ENCODE assay signal across 28 cellular contexts in genomic region chr3:161444678-161445077, GRCh38. TPM values are rescaled to one million over a fixed set of nuclear protein-coding genes. Genes with fewer than 3 reads are reported as not detected.
DNase-seq lines count a peak whose midpoint lies in the region; ATAC-seq and TF ChIP-seq lines count a peak whose summit lies in the region.
"Had no signal": no experiment of that assay in that cellular context is flagged by ENCODE, and none has a peak within 500 bp of the region (broad histone marks: within the 10 kb centered on the region; RNA-seq: fewer than 3 reads in every experiment).

No MANE protein-coding gene starts in this region.

- no peaks in the 10 kb centered on the region for H3K9me3 ChIP-seq in endodermal cell (ENCODE audit: control insufficient read depth, low read length)
- H3K9me3 ChIP-seq: BE2C, BLaER1, Caco-2 had no signal

- H3K9me2 ChIP-seq in GM23338 (ENCODE audit: insufficient read depth) = no peaks in the 10 kb centered on the region

- H3K4me1 ChIP-seq in GM23338 (ENCODE audit: insufficient read depth) (peaks cover 9% of the 10 kb centered on the region; the same call in 1 of the 2 replicates), endodermal cell (ENCODE audit: control insufficient read depth, insufficient read depth, low read length) (no peaks in the 10 kb centered on the region)
- H3K4me1 ChIP-seq: BE2C, BLaER1, Caco-2 had no signal

- ATAC-seq in GM23338 (no peak), HG03521 (IDR thresholded peaks at IDR 0.05; ENCODE audit: unreplicated experiment) (no peak), HG03571 (IDR thresholded peaks at IDR 0.05; ENCODE audit: unreplicated experiment) (no peak), GM21423 (IDR thresholded peaks at IDR 0.05; ENCODE audit: unreplicated experiment) (no peak)
- ATAC-seq in activated CD4-positive, CD25-positive, alpha-beta regulatory T cell treated with anti-CD3 and anti-CD28 coated beads, Interleukin-2, amount 50 U/mL, for 24 hours = no peak
- ATAC-seq: CD8-positive, alpha-beta T cell; GM12878 had no signal

- H3K27me3 Mint-ChIP-seq in GM23338 (ENCODE audit: insufficient read depth, low read depth, poor library complexity) = no peaks in the 10 kb centered on the region
- H3K27me3 Mint-ChIP-seq in endodermal cell (ENCODE audit: insufficient read depth) = no peaks in the 10 kb centered on the region

- H3K36me3 ChIP-seq in GM23338 (ENCODE audit: insufficient read depth) (no peaks in the 10 kb centered on the region), endodermal cell (ENCODE audit: control insufficient read depth, insufficient read depth, low read length) (no peaks in the 10 kb centered on the region)
- H3K36me3 ChIP-seq: BE2C, BLaER1 had no signal

- TF ChIP-seq CTCF in GM23338 (conservative IDR thresholded peaks at IDR 0.05; ENCODE audit: low read depth in 2 of 2) = no peak
- no peak for TF ChIP-seq CTCF in astrocyte of the cerebellum (IDR thresholded peaks at IDR 0.05; ENCODE audit: low read depth, low read length, missing control alignments)
- no peak for TF ChIP-seq CTCF in endodermal cell (conservative IDR thresholded peaks at IDR 0.05)

- H3K27ac Mint-ChIP-seq in GM23338 (no peak overlapping the region), endodermal cell (peak overlapping the region; percentile 28)
- H3K27ac Mint-ChIP-seq: CD4-positive, alpha-beta T cell; CD8-positive, alpha-beta T cell had no signal

- H3K4me3 Mint-ChIP-seq in GM23338 (no peak overlapping the region), endodermal cell (no peak overlapping the region)
- H3K4me3 Mint-ChIP-seq: CD4-positive, alpha-beta T cell; CD8-positive, alpha-beta T cell had no signal

- H2AFZ ChIP-seq in GM23338 = no peak overlapping the region; the same call in 1 of the 2 replicates

- DNase-seq in GM23338 (ENCODE audit: low spot score) (no peak), astrocyte of the cerebellum (ENCODE audit: low read depth) (peak; percentile 69), endodermal cell (no peak), superior temporal gyrus (ENCODE audit: extremely low spot score) (peak; percentile 29)
- DNase-seq: 8988T; ACHN; BE2C; C1 segment of cervical spinal cord; Caco-2; Calu3; CD4-positive, alpha-beta T cell; CD8-positive, alpha-beta T cell; DMS 273 treated with DMSO at 0.1 percent for 48 hours; DMS153; DMS79; DND-41; EL; GDM1 had no signal

- H3K27ac ChIP-seq in GM23338 (ENCODE audit: low read depth) = no peak overlapping the region
- no peak overlapping the region for H3K27ac ChIP-seq in endodermal cell (ENCODE audit: low read depth, low read length)
- H3K27ac ChIP-seq: BLaER1 had no signal

- in situ Hi-C loops in astrocyte of the cerebellum (cut with HindIII; ENCODE audit: low sequenced_read_pairs) = no loop called here

- H3K4me1 Mint-ChIP-seq in GM23338 (peaks cover 7% of the 10 kb centered on the region), endodermal cell (no peaks in the 10 kb centered on the region)

- H3K9ac ChIP-seq in endodermal cell (ENCODE audit: extremely low read depth, low read length, poor library complexity, severe bottlenecking) = no peak overlapping the region
- H3K9ac ChIP-seq: BLaER1 had no signal

- no peaks in the 10 kb centered on the region for H3K79me2 ChIP-seq in GM23338 (replicated peaks; ENCODE audit: insufficient read depth)

- 0 out of 2 replicates have a peak overlapping the region, but pooled peaks have one; percentile 15 for H3K4me2 ChIP-seq in GM23338
- H3K4me2 ChIP-seq: BLaER1 had no signal

- no peaks in the 10 kb centered on the region for H4K20me1 ChIP-seq in GM23338 (replicated peaks; ENCODE audit: insufficient read depth)
- H4K20me1 ChIP-seq: BLaER1 had no signal

- H3K36me3 Mint-ChIP-seq in GM23338 (ENCODE audit: low read depth) (no peaks in the 10 kb centered on the region), endodermal cell (ENCODE audit: low read depth) (no peaks in the 10 kb centered on the region)
- H3K36me3 Mint-ChIP-seq: CD8-positive, alpha-beta T cell had no signal

- 43 to 56% methylated on average over 2 to 3 of the region's 3 CpGs for WGBS in endodermal cell (ENCODE audit: insufficient coverage in 1 of 2, insufficient read length in 1 of 2), 2 experiments

- no peaks in the 10 kb centered on the region for H3K9me3 Mint-ChIP-seq in GM23338
- no peaks in the 10 kb centered on the region for H3K9me3 Mint-ChIP-seq in endodermal cell
- H3K9me3 Mint-ChIP-seq: CD4-positive, alpha-beta T cell had no signal

- H3K27me3 ChIP-seq in GM23338 (ENCODE audit: insufficient read depth) (no peaks in the 10 kb centered on the region), endodermal cell (ENCODE audit: control insufficient read depth, insufficient read depth, low read length, poor library complexity, severe bottlenecking) (no peaks in the 10 kb centered on the region)
- H3K27me3 ChIP-seq: BE2C, BLaER1 had no signal

- H3K4me3 ChIP-seq in GM23338 = no peak overlapping the region
- H3K4me3 ChIP-seq in astrocyte of the cerebellum (ENCODE audit: low read depth, low read length) = no peak overlapping the region
- no peak overlapping the region for H3K4me3 ChIP-seq in endodermal cell (ENCODE audit: low read length)
- H3K4me3 ChIP-seq: BLaER1, GM12878 had no signal

- no peaks in the 10 kb centered on the region for H3F3A ChIP-seq in GM23338 (replicated peaks; ENCODE audit: low read depth)

TF ChIP-seq in GM23338, 12 proteins besides CTCF, POLR2A, EP300 and RAD21 (continues in another document):
- TF ChIP-seq NANOG (IDR thresholded peaks at IDR 0.05; ENCODE audit: borderline replicate concordance) (no peak), ZNF331 (CRISPR knock-in tag; IDR thresholded peaks at IDR 0.05; ENCODE audit: low read depth) (no peak), CREB1 (CRISPR knock-in tag; IDR thresholded peaks at IDR 0.05; ENCODE audit: low read depth) (no peak), EZH2 (IDR thresholded peaks at IDR 0.05; ENCODE audit: low read depth, unreplicated experiment) (no peak), JUNB (IDR thresholded peaks at IDR 0.05; ENCODE audit: unreplicated experiment) (no peak)
- TF ChIP-seq, protein P1, sequence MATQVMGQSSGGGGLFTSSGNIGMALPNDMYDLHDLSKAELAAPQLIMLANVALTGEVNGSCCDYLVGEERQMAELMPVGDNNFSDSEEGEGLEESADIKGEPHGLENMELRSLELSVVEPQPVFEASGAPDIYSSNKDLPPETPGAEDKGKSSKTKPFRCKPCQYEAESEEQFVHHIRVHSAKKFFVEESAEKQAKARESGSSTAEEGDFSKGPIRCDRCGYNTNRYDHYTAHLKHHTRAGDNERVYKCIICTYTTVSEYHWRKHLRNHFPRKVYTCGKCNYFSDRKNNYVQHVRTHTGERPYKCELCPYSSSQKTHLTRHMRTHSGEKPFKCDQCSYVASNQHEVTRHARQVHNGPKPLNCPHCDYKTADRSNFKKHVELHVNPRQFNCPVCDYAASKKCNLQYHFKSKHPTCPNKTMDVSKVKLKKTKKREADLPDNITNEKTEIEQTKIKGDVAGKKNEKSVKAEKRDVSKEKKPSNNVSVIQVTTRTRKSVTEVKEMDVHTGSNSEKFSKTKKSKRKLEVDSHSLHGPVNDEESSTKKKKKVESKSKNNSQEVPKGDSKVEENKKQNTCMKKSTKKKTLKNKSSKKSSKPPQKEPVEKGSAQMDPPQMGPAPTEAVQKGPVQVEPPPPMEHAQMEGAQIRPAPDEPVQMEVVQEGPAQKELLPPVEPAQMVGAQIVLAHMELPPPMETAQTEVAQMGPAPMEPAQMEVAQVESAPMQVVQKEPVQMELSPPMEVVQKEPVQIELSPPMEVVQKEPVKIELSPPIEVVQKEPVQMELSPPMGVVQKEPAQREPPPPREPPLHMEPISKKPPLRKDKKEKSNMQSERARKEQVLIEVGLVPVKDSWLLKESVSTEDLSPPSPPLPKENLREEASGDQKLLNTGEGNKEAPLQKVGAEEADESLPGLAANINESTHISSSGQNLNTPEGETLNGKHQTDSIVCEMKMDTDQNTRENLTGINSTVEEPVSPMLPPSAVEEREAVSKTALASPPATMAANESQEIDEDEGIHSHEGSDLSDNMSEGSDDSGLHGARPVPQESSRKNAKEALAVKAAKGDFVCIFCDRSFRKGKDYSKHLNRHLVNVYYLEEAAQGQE (IDR thresholded peaks at IDR 0.05; ENCODE audit: unreplicated experiment) = no peak
- TF ChIP-seq, protein P2, sequence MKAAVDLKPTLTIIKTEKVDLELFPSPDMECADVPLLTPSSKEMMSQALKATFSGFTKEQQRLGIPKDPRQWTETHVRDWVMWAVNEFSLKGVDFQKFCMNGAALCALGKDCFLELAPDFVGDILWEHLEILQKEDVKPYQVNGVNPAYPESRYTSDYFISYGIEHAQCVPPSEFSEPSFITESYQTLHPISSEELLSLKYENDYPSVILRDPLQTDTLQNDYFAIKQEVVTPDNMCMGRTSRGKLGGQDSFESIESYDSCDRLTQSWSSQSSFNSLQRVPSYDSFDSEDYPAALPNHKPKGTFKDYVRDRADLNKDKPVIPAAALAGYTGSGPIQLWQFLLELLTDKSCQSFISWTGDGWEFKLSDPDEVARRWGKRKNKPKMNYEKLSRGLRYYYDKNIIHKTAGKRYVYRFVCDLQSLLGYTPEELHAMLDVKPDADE (IDR thresholded peaks at IDR 0.05) = no peak

RNA-seq across cellular contexts. Expression of gene OTOL1, which starts 51.9 kb away (rescaled TPM):
- total RNA-seq in GM23338 (2014; rRNA removed; shearing (Covaris generic)) = not detected in 2 replicates
- polyA plus RNA-seq in GM23338 (2016; fragmentation: Nextera tagmentation; extraction: Ambion mirVana) = not detected in 2 replicates
- total RNA-seq in endodermal cell = not detected
- polyA plus RNA-seq in endodermal cell (2013, experiment 1 of 2) = not detected
- not detected for polyA plus RNA-seq in endodermal cell (2013, experiment 2 of 2)
- total RNA-seq: A673; Caco-2; Calu3; CD4-positive, alpha-beta T cell; CD8-positive, alpha-beta T cell; Daoy; G401; GM12878 had no signal
- polyA plus RNA-seq: AG04450, GM12878 had no signal

Comparison
In these comparisons a context has a peak if more than half of its experiments do, and no peak if none do; other contexts are left out.
1. DNase-seq: peak in astrocyte of the cerebellum (single experiment) and superior temporal gyrus (single experiment); none in GM23338 (single experiment) and endodermal cell (single experiment).